ENCODE assay signal across 8 cellular contexts in the genomic region with DNA sequence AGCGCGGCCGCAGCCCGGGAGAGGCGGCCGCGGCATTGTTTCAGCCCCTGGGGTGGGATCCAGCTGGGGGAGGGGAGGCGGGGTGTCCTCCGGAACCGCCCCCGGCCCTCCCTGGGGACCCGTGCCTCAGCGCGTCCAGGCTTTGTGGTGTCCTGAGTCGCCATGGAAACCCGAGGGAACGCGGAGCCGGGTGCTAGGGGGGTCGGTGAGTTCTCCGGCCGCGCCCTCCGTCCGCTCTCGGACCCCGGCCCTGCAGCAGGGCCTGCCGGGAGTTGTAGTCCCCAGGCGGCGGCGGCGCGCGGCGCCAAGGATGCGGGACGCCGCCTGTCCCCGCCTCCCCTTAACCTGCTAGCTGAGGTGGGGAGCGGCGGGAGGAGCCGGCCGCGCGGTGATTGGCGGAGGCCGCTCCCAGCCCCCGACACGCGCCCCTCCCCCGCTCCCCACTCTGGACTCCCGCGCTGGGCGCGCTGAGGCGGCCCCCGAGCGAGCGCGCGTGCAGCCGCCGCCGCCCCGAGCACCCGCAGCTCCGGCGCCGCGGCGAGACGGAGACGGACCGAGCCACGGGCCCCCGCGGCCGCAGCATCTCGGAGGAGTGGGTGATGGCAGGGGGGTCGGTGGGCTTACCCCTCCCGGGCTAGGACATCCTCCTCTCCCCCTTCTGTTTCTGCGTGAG. TPM values are rescaled to one million over a fixed set of nuclear protein-coding genes. Genes with fewer than 3 reads are reported as not detected.
DNase-seq lines count a peak whose midpoint lies in the region; ATAC-seq and TF ChIP-seq lines count a peak whose summit lies in the region.

A gene with protein sequence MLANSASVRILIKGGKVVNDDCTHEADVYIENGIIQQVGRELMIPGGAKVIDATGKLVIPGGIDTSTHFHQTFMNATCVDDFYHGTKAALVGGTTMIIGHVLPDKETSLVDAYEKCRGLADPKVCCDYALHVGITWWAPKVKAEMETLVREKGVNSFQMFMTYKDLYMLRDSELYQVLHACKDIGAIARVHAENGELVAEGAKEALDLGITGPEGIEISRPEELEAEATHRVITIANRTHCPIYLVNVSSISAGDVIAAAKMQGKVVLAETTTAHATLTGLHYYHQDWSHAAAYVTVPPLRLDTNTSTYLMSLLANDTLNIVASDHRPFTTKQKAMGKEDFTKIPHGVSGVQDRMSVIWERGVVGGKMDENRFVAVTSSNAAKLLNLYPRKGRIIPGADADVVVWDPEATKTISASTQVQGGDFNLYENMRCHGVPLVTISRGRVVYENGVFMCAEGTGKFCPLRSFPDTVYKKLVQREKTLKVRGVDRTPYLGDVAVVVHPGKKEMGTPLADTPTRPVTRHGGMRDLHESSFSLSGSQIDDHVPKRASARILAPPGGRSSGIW (plus strand): TSS at position 470 of the 673 bp plus-strand sequence. CDS start 50,368 bp downstream, outside the sequence.

- H3K27ac ChIP-seq in stomach: no peak within 1 kb of the TSS

- TF ChIP-seq CTCF in GM13977 (IDR thresholded peaks at IDR 0.05; ENCODE audit: extremely low read depth, insufficient read depth, missing control alignments) (no peak), stomach (IDR thresholded peaks at IDR 0.05) (no peak), omental fat pad (IDR thresholded peaks at IDR 0.05) (no peak)

- H3K27ac Mint-ChIP-seq in activated T-helper 2 cell treated with anti-CD3 and anti-CD28 coated beads, Interferon-gamma antibody, Interleukin-2, Interleukin-4, amounts not matched to agents 10 μg/mL and 5 μg/mL and 100 μg/mL, durations not matched to agents 14 hours and 24 hours and 36 hours: no peak within 1 kb of the TSS

- no peak for TF ChIP-seq EP300 in stomach (IDR thresholded peaks at IDR 0.05)

- H3K27me3 Mint-ChIP-seq in activated T-helper 2 cell treated with anti-CD3 and anti-CD28 coated beads, Interferon-gamma antibody, Interleukin-2, Interleukin-4, amounts not matched to agents 10 μg/mL and 5 μg/mL and 100 μg/mL, durations not matched to agents 14 hours and 24 hours and 36 hours (ENCODE audit: low read depth): peaks cover 63% of the 10 kb centered on the region

- peak within 1 kb of the TSS; percentile 26 for H3K4me3 Mint-ChIP-seq in activated T-helper 2 cell treated with anti-CD3 and anti-CD28 coated beads, Interferon-gamma antibody, Interleukin-2, Interleukin-4, amounts not matched to agents 10 μg/mL and 5 μg/mL and 100 μg/mL, durations not matched to agents 14 hours and 24 hours and 36 hours (ENCODE audit: low read depth)

- ATAC-seq in HG02885 (IDR thresholded peaks at IDR 0.05; ENCODE audit: poor library complexity, unreplicated experiment) (no peak), omental fat pad (ENCODE audit: low FRiP score) (no peak), GM21528 (IDR thresholded peaks at IDR 0.05; ENCODE audit: low FRiP score, unreplicated experiment) (no peak)

- in situ Hi-C loops in GM13977 (cut with MboI; ENCODE audit: low pct_unique_long_range_greater_than_20kb, low sequenced_read_pairs, unreplicated experiment): loop anchor here (10.0 to 25.0 kb wide), 2 partner anchors 87 to 440 kb away; a partner anchor contains a TSS

- 0 to 3% (median 1%) methylated on average over 37 to 82 of the region's 82 CpGs for WGBS in stomach, 5 donors

- peak within 1 kb of the TSS; percentile 35 to 46 (median 39) for H3K4me3 ChIP-seq in stomach

- TF ChIP-seq POLR2A in stomach (IDR thresholded peaks at IDR 0.05): no peak

- intact Hi-C loops in activated T-helper 2 cell treated with anti-CD3 and anti-CD28 coated beads, Interferon-gamma antibody, Interleukin-2, Interleukin-4, amounts not matched to agents 10 μg/mL and 5 μg/mL and 100 μg/mL, durations not matched to agents 14 hours and 24 hours and 36 hours (cut with micrococcal nuclease): loop anchor here (5.0 kb wide), 2 partner anchors 75 to 170 kb away; no protein-coding TSS in a partner anchor
- intact Hi-C loops in stomach (cut with DNase I; ENCODE audit: low total_unique reads): loop anchor here (5.0 kb wide), 1 partner anchor 95 kb away; no protein-coding TSS in a partner anchor

- peaks cover 32 to 100% (median 83%) of the 10 kb centered on the region in 3 donors for H3K27me3 ChIP-seq in stomach

- no peaks in the 10 kb centered on the region for H3K36me3 Mint-ChIP-seq in activated T-helper 2 cell treated with anti-CD3 and anti-CD28 coated beads, Interferon-gamma antibody, Interleukin-2, Interleukin-4, amounts not matched to agents 10 μg/mL and 5 μg/mL and 100 μg/mL, durations not matched to agents 14 hours and 24 hours and 36 hours (ENCODE audit: low read depth)

- H3K36me3 ChIP-seq in stomach: no peaks in the 10 kb centered on the region

- peaks cover 32 to 40% (median 37%) of the 10 kb centered on the region in 4 donors for H3K4me1 ChIP-seq in stomach

- peaks cover 3% of the 10 kb centered on the region for H3K4me1 Mint-ChIP-seq in activated T-helper 2 cell treated with anti-CD3 and anti-CD28 coated beads, Interferon-gamma antibody, Interleukin-2, Interleukin-4, amounts not matched to agents 10 μg/mL and 5 μg/mL and 100 μg/mL, durations not matched to agents 14 hours and 24 hours and 36 hours (ENCODE audit: low read depth)

- no peaks in the 10 kb centered on the region for H3K9me3 ChIP-seq in stomach

- DNase-seq in GM13977 (ENCODE audit: low spot score) (peak; percentile 48), NCI-H2107 (lab: John Stamatoyannopoulos, UW) (peak; percentile 65), iPS-NIHi7 (ENCODE audit: extremely low spot score) (peak; percentile 87), stomach (no peak), omental fat pad (ENCODE audit: low spot score) (no peak)
- no peak for DNase-seq in activated T-helper 2 cell treated with anti-CD3 and anti-CD28 coated beads, Interferon-gamma antibody, Interleukin-2, Interleukin-4, amounts not matched to agents 10 μg/mL and 5 μg/mL and 100 μg/mL, durations not matched to agents 14 hours and 24 hours and 36 hours (ENCODE audit: low spot score)

- no peaks in the 10 kb centered on the region for H3K9me3 Mint-ChIP-seq in activated T-helper 2 cell treated with anti-CD3 and anti-CD28 coated beads, Interferon-gamma antibody, Interleukin-2, Interleukin-4, amounts not matched to agents 10 μg/mL and 5 μg/mL and 100 μg/mL, durations not matched to agents 14 hours and 24 hours and 36 hours

RNA-seq across cellular contexts. Expression of the gene that starts here (rescaled TPM):
- total RNA-seq in activated T-helper 2 cell treated with anti-CD3 and anti-CD28 coated beads, Interferon-gamma antibody, Interleukin-2, Interleukin-4, amounts not matched to agents 10 μg/mL and 5 μg/mL and 100 μg/mL, durations not matched to agents 14 hours and 24 hours and 36 hours: 0.05 TPM in 1 of 2 replicates, not detected in the other
- total RNA-seq in stomach: under 1 TPM in 1 of 5 donors, not detected in 4; 0.55 TPM
- polyA plus RNA-seq in stomach: under 1 TPM in 1 of 3 donors, not detected in 2; 0.06 TPM
- total RNA-seq in omental fat pad: not detected

Comparison
In these comparisons a context has a peak if more than half of its experiments do, and no peak if none do; other contexts are left out.
1. DNase-seq: peak in GM13977 (single experiment), NCI-H2107 (single experiment) and iPS-NIHi7 (single experiment); none in activated T-helper 2 cell treated with anti-CD3 and anti-CD28 coated beads, Interferon-gamma antibody, Interleukin-2, Interleukin-4, amounts not matched to agents 10 μg/mL and 5 μg/mL and 100 μg/mL, durations not matched to agents 14 hours and 24 hours and 36 hours (single experiment), stomach (single experiment) and omental fat pad (single experiment).